ENCODE assay signal across 9 cellular contexts in the genomic region with DNA sequence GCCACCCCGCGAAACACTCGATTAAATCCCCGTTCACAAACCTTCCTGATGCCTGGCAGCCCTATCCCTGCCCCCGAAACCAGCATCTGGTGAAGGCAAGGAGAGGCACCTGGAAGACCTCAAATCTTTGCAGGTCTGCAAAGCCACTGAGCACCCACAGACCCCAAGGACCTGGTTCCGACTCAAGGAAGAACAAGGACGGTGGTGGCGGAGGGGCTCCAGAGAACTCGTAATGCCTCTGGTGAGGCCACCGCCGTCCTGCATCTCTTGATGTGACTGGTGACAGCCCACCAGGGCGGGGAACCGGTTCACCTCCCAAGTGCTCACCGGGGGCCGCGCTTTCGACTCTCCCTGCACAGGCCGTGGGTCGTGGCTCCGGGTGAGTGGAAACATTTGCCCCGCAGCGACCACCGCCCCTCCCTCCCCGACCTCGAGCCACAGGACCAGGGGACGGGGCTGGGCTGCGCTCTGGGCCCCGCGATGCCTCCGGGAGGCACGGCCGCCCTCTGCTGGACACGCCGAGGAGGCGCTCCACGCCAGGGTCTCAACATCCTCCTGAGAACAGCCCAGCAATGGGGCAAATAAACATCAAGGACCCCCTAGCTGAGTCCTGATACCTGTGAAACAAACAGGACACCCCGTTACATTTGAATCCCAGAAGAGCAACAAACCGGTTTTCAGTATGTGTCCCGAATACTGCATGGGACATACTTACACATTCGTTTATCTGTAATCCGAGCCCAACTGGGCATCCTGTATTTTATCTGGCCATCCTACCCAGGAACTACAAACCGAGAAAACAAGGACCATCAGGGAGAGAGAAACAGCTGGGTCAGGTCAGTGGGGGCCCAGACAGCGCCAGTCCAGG. TPM values are rescaled to one million over a fixed set of nuclear protein-coding genes. Genes with fewer than 3 reads are reported as not detected.
DNase-seq lines count a peak whose midpoint lies in the region; ATAC-seq and TF ChIP-seq lines count a peak whose summit lies in the region.
"Had no signal": no experiment of that assay in that cellular context is flagged by ENCODE, and none has a peak within 500 bp of the region (broad histone marks: within the 10 kb centered on the region; RNA-seq: fewer than 3 reads in every experiment).

No MANE protein-coding gene starts in this region.

- H3K9me3 ChIP-seq in gastrocnemius medialis = no peaks in the 10 kb centered on the region

- in situ Hi-C loops in gastrocnemius medialis (cut with MboI; ENCODE audit: low sequenced_read_pairs in 4 of 4) = no loop called here

- peak overlapping the region; percentile 10 to 68 (median 56) for H3K27ac ChIP-seq in gastrocnemius medialis

- peak; percentile 63 for DNase-seq in DMS53 (lab: John Stamatoyannopoulos, UW)
- no peak for DNase-seq in DMS53 treated with DMSO at 0.1 percent for 48 hours (lab: John Stamatoyannopoulos, UW; ENCODE audit: unreplicated experiment)
- DNase-seq in NCI-H748 treated with DMSO at 0.1 percent for 48 hours (lab: John Stamatoyannopoulos, UW) = peak; percentile 10
- DNase-seq in activated naive CD4-positive, alpha-beta T cell treated with Interleukin-2 at 50 U/mL for 16 hours = peak; percentile 56
- DNase-seq in left ventricle myocardium superior = peak; percentile 65
- no peak for DNase-seq in gastrocnemius medialis

- peaks cover 41 to 47% (median 45%) of the 10 kb centered on the region in 3 donors for H3K27me3 ChIP-seq in gastrocnemius medialis

- TF ChIP-seq POLR2A in gastrocnemius medialis (IDR thresholded peaks at IDR 0.05) = no peak

- peak overlapping the region in 1 of 4 donors; percentile 34 for H3K4me3 ChIP-seq in gastrocnemius medialis

- no peaks in the 10 kb centered on the region for H3K36me3 ChIP-seq in gastrocnemius medialis

- intact Hi-C loops in left ventricle myocardium superior (cut with micrococcal nuclease) = no loop called here
- intact Hi-C loops in gastrocnemius medialis (cut with DNase I; ENCODE audit: low total_unique reads) = no loop called here

- peak in 4 of 5 experiments; percentile 37 to 64 (median 47) for TF ChIP-seq CTCF in gastrocnemius medialis (IDR thresholded peaks at IDR 0.05 in 4 of 5, conservative IDR thresholded peaks at IDR 0.05 in 1 of 5)

- H3K4me1 ChIP-seq in gastrocnemius medialis = peaks cover 0 to 8% of the 10 kb centered on the region in 2 donors

- ATAC-seq in left ventricle myocardium superior (peak; percentile 83), gastrocnemius medialis (peak in 1 of 2 donors; percentile 11), HG02759 (IDR thresholded peaks at IDR 0.05; ENCODE audit: unreplicated experiment) (no peak), GM21390 (IDR thresholded peaks at IDR 0.05; ENCODE audit: unreplicated experiment) (no peak)

RNA-seq across cellular contexts. Expression of a gene that starts 3.9 kb away (rescaled TPM):
- total RNA-seq in left ventricle myocardium superior = 0.27 TPM
- 1 to 10 TPM in 1 of 4 donors, under 1 TPM in 2, not detected in 1; 0.64 to 1.2 (median 0.92) TPM for total RNA-seq in gastrocnemius medialis
- total RNA-seq: activated CD8-positive, alpha-beta memory T cell treated with anti-CD3 and anti-CD28 coated beads for 36 hours had no signal

RNA-seq across cellular contexts. Expression of a gene that starts 49.5 kb away (rescaled TPM):
- total RNA-seq in left ventricle myocardium superior (20.0 TPM), gastrocnemius medialis (10 to 100 TPM; 10.6 to 21.0 (median 16.5) TPM)

Comparison
In these comparisons a context has a peak if more than half of its experiments do, and no peak if none do; other contexts are left out.
1. DNase-seq: peak in DMS53 (single experiment), NCI-H748 treated with DMSO at 0.1 percent for 48 hours (single experiment), activated naive CD4-positive, alpha-beta T cell treated with Interleukin-2 at 50 U/mL for 16 hours (single experiment) and left ventricle myocardium superior (single experiment); none in DMS53 treated with DMSO at 0.1 percent for 48 hours (single experiment) and gastrocnemius medialis (0 of 2).